ENCODE assay signal across 10 cellular contexts in genomic region chr15:74857671-74858365, GRCh38. TPM values are rescaled to one million over a fixed set of nuclear protein-coding genes. Genes with fewer than 3 reads are reported as not detected.
A peak's percentile ranks its signal among the peaks of the same experiment; 100 is the strongest.
DNase-seq lines count a peak whose midpoint lies in the region; ATAC-seq and TF ChIP-seq lines count a peak whose summit lies in the region.
"Had no signal": no experiment of that assay in that cellular context is flagged by ENCODE, and none has a peak within 500 bp of the region (broad histone marks: within the 10 kb centered on the region; RNA-seq: fewer than 3 reads in every experiment).

No MANE protein-coding gene starts in this region.

- H3K4me3 ChIP-seq in right atrium auricular region (no peak overlapping the region), dorsolateral prefrontal cortex (no peak overlapping the region), BE2C (ENCODE audit: low read depth, low read length) (no peak overlapping the region)

- H3K27ac ChIP-seq in right atrium auricular region (peak overlapping the region; percentile 14 to 25), dorsolateral prefrontal cortex (peak overlapping the region in 43 of 59 donors; percentile 3 to 69 (median 40))

- intact Hi-C loops in Right ventricle myocardium superior (cut with DNase I), result no loop called here
- intact Hi-C loops in dorsolateral prefrontal cortex (cut with DNase I), result no loop called here

- H3K36me3 ChIP-seq in right atrium auricular region (peaks cover 17% of the 10 kb centered on the region), BE2C (peaks cover 9% of the 10 kb centered on the region; the same call in 1 of the 2 replicates)

- H3K4me1 ChIP-seq in right atrium auricular region (peaks cover 3 to 49% of the 10 kb centered on the region in 2 donors), BE2C (peaks cover 5% of the 10 kb centered on the region)

- DNase-seq in right atrium auricular region (ENCODE audit: low spot score) (no peak), Right ventricle myocardium superior (no peak), dorsolateral prefrontal cortex (no peak), HCEC 1CT (no peak), BE2C (no peak)
- DNase-seq: mammary epithelial cell had no signal

- TF ChIP-seq CTCF in right atrium auricular region (IDR thresholded peaks at IDR 0.05) (no peak), dorsolateral prefrontal cortex (IDR thresholded peaks at IDR 0.05 in 54 of 56, conservative IDR thresholded peaks at IDR 0.05 in 2 of 56; ENCODE audit: low read depth in 1 of 56, partially characterized antibody in 56 of 56) (no peak), BE2C (IDR thresholded peaks at IDR 0.05; ENCODE audit: low read depth, low read length) (no peak)

- H3K9me3 ChIP-seq in right atrium auricular region, result no peaks in the 10 kb centered on the region
- no peaks in the 10 kb centered on the region for H3K9me3 ChIP-seq in BE2C

- no peak for ATAC-seq in Right ventricle myocardium superior (ENCODE audit: poor library complexity)
- ATAC-seq in HG03457 (IDR thresholded peaks at IDR 0.05; ENCODE audit: unreplicated experiment), result peak; percentile 21
- no peak for ATAC-seq in HG03045 (IDR thresholded peaks at IDR 0.05; ENCODE audit: unreplicated experiment)
- no peak for ATAC-seq in GM21381 (IDR thresholded peaks at IDR 0.05; ENCODE audit: unreplicated experiment)

- H3K27me3 ChIP-seq in right atrium auricular region (no peaks in the 10 kb centered on the region), dorsolateral prefrontal cortex (no peaks in the 10 kb centered on the region), BE2C (no peaks in the 10 kb centered on the region)

RNA-seq across cellular contexts. Expression of gene ULK3, which starts 14.9 kb away (rescaled TPM):
- total RNA-seq in right atrium auricular region (10 to 100 TPM; 38.1 to 42.9 TPM), Right ventricle myocardium superior (35.8 TPM), dorsolateral prefrontal cortex (100 to 1,000 TPM in 15 of 120 experiments, 10 to 100 TPM in 105; 55.0 to 133 (median 84.0) TPM)
- 152 TPM for polyA plus RNA-seq in BE2C (2012; ENCODE audit: insufficient read depth, insufficient read length, low read depth)

RNA-seq across cellular contexts. Expression of gene SCAMP2, which starts 15.3 kb away (rescaled TPM):
- total RNA-seq in right atrium auricular region, result 10 to 100 TPM; 72.3 to 80.9 TPM
- total RNA-seq in Right ventricle myocardium superior, result 38.8 TPM
- total RNA-seq in dorsolateral prefrontal cortex, result 10 to 100 TPM; 19.5 to 74.6 (median 41.4) TPM
- polyA plus RNA-seq in BE2C (2012; ENCODE audit: insufficient read depth, insufficient read length, low read depth), result 76.6 TPM

RNA-seq across cellular contexts. Expression of gene CPLX3, which starts 31.4 kb away (rescaled TPM):
- 10 to 100 TPM in 1 of 2 donors, 1 to 10 TPM in 1; 1.1 to 10.8 TPM for total RNA-seq in right atrium auricular region
- 3.6 TPM for total RNA-seq in Right ventricle myocardium superior
- 10 to 100 TPM in 1 of 120 experiments, 1 to 10 TPM in 118, not detected in 1; 1.1 to 12.4 (median 3.8) TPM for total RNA-seq in dorsolateral prefrontal cortex
- polyA plus RNA-seq in BE2C (2012; ENCODE audit: insufficient read depth, insufficient read length, low read depth), result not detected
- total RNA-seq: fibroblast of lung, mammary epithelial cell had no signal
- polyA plus RNA-seq: fibroblast of lung, mammary epithelial cell had no signal

RNA-seq across cellular contexts. Expression of gene MPI, which starts 32.0 kb away (rescaled TPM):
- 100 to 1,000 TPM in 1 of 2 donors, 10 to 100 TPM in 1; 59.3 to 131 TPM for total RNA-seq in right atrium auricular region
- total RNA-seq in Right ventricle myocardium superior, result 53.2 TPM
- 10 to 100 TPM; 41.5 to 82.0 (median 64.4) TPM for total RNA-seq in dorsolateral prefrontal cortex
- 72.1 TPM for polyA plus RNA-seq in BE2C (2012; ENCODE audit: insufficient read depth, insufficient read length, low read depth)

RNA-seq across cellular contexts. Expression of gene LMAN1L, which starts 45.2 kb away (rescaled TPM):
- total RNA-seq in right atrium auricular region (10 to 100 TPM; 13.8 to 88.7 TPM), Right ventricle myocardium superior (20.6 TPM), dorsolateral prefrontal cortex (1 to 10 TPM in 104 of 120 experiments, under 1 TPM in 13, not detected in 3; 0.30 to 8.1 (median 2.0) TPM)
- 0.73 TPM for polyA plus RNA-seq in BE2C (2012; ENCODE audit: insufficient read depth, insufficient read length, low read depth)
- total RNA-seq: fibroblast of lung had no signal
- polyA plus RNA-seq: fibroblast of lung, mammary epithelial cell had no signal
